ENCODE assay signal across 10 cellular contexts in genomic region chrX:13598877-13599276, GRCh38.
A peak's percentile ranks its signal among the peaks of the same experiment; 100 is the strongest.
DNase-seq lines count a peak whose midpoint lies in the region; FAIRE-seq and TF ChIP-seq lines count a peak whose summit lies in the region.
"Had no signal": no experiment of that assay in that cellular context is flagged by ENCODE, and none has a peak within 500 bp of the region (broad histone marks: within the 10 kb centered on the region; RNA-seq: fewer than 3 reads in every experiment).

No MANE protein-coding gene starts in this region.

- POLR2A ChIA-PET in HEK293T (lab: Yijun Ruan, JAX): no interaction called here

- FAIRE-seq in TTC549 (lab: Jason Lieb, UNC): peak; percentile 95

- CTCF ChIA-PET in HEK293T (lab: Yijun Ruan, JAX): interaction anchor here (0.6 to 1.3 kb wide), 3 partner anchors 47 to 174 kb away, joined by 3 to 4 read pairs (median 3); no protein-coding TSS in a partner anchor

- peak; percentile 11 for DNase-seq in AG20443 (ENCODE audit: low spot score)
- peak; percentile 52 for DNase-seq in HEK293T (ENCODE audit: extremely low spot score)
- DNase-seq in iPS-NIHi11 (ENCODE audit: low spot score): peak; percentile 24
- DNase-seq in T-helper 1 cell: no peak
- DNase-seq in amygdala (lab: John Stamatoyannopoulos, UW): no peak
- no peak for DNase-seq in GM19240 (ENCODE audit: insufficient read length, low spot score)
- DNase-seq in anterior cingulate cortex (lab: John Stamatoyannopoulos, UW): no peak
- DNase-seq: effector memory CD4-positive, alpha-beta T cell; NCI-H187 treated with DMSO at 0.1 percent for 48 hours had no signal

TF ChIP-seq in HEK293T, 16 proteins besides CTCF, POLR2A, EP300 and RAD21:
- TF ChIP-seq HDGF (IDR thresholded peaks at IDR 0.05; ENCODE audit: borderline replicate concordance) (no peak), TARDBP (IDR thresholded peaks at IDR 0.05) (no peak), ELF4 (IDR thresholded peaks at IDR 0.05) (no peak), CTBP1 (IDR thresholded peaks at IDR 0.05; ENCODE audit: borderline replicate concordance) (no peak), L3MBTL2 (conservative IDR thresholded peaks at IDR 0.05) (no peak), NFRKB (IDR thresholded peaks at IDR 0.05) (no peak), BHLHE40 (IDR thresholded peaks at IDR 0.05; ENCODE audit: borderline replicate concordance) (no peak), FOXA1 (IDR thresholded peaks at IDR 0.05) (no peak), FOXM1 (IDR thresholded peaks at IDR 0.05; ENCODE audit: borderline replicate concordance) (no peak), ARNT (IDR thresholded peaks at IDR 0.05) (no peak), ZNF384 (IDR thresholded peaks at IDR 0.05) (no peak), SUZ12 (IDR thresholded peaks at IDR 0.05) (no peak), SP1 (IDR thresholded peaks at IDR 0.05) (no peak), FOXK2 (IDR thresholded peaks at IDR 0.05) (no peak), LEF1 (IDR thresholded peaks at IDR 0.05; ENCODE audit: borderline replicate concordance) (no peak)
- TF ChIP-seq, protein P1, sequence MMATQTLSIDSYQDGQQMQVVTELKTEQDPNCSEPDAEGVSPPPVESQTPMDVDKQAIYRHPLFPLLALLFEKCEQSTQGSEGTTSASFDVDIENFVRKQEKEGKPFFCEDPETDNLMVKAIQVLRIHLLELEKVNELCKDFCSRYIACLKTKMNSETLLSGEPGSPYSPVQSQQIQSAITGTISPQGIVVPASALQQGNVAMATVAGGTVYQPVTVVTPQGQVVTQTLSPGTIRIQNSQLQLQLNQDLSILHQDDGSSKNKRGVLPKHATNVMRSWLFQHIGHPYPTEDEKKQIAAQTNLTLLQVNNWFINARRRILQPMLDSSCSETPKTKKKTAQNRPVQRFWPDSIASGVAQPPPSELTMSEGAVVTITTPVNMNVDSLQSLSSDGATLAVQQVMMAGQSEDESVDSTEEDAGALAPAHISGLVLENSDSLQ (IDR thresholded peaks at IDR 0.05): no peak

Comparison
In these comparisons a context has a peak if more than half of its experiments do, and no peak if none do; other contexts are left out.
1. DNase-seq: peak in AG20443 (single experiment), HEK293T (single experiment) and iPS-NIHi11 (single experiment); none in T-helper 1 cell (0 of 5), amygdala (0 of 56), GM19240 (single experiment) and anterior cingulate cortex (0 of 58).